ENCODE assay signal across 17 cellular contexts in genomic region chr1:93123141-93123783, GRCh38. TPM values are rescaled to one million over a fixed set of nuclear protein-coding genes. Genes with fewer than 3 reads are reported as not detected.
DNase-seq lines count a peak whose midpoint lies in the region; ATAC-seq and TF ChIP-seq lines count a peak whose summit lies in the region.
"Had no signal": no experiment of that assay in that cellular context is flagged by ENCODE, and none has a peak within 500 bp of the region (broad histone marks: within the 10 kb centered on the region; RNA-seq: fewer than 3 reads in every experiment).

No MANE protein-coding gene starts in this region.

- no TSS peak for BruUV-seq in MCF 10A (replicated peaks; lab: Mats Ljungman, UMichigan)

- peak; percentile 47 for ATAC-seq in activated T-helper 17 cell treated with anti-CD3 and anti-CD28 coated beads, Interleukin-2, amount 50 U/mL, for 72 hours (replicated peaks)
- ATAC-seq in stimulated activated effector memory CD8-positive, alpha-beta T cell treated with anti-CD3 and anti-CD28 coated beads, Interleukin-12 subunit alpha, Interleukin-12 subunit beta, amount 100 ng/mL, for 72 hours, result peak; percentile 47

- H3K4me3 ChIP-seq in fibroblast of pulmonary artery (replicated peaks; ENCODE audit: low read depth, low read length), result no peak overlapping the region

- CTCF ChIA-PET in MCF 10A (lab: Yijun Ruan, JAX), result no interaction called here

- H3K4me3 Mint-ChIP-seq in activated T-helper 17 cell treated with anti-CD3 and anti-CD28 coated beads, Interleukin-2, amount 50 U/mL, for 72 hours, result no peak overlapping the region
- H3K4me3 Mint-ChIP-seq in stimulated activated effector memory CD8-positive, alpha-beta T cell treated with anti-CD3 and anti-CD28 coated beads, Interleukin-12 subunit alpha, Interleukin-12 subunit beta, amount 100 ng/mL, for 72 hours, result no peak overlapping the region
- H3K4me3 Mint-ChIP-seq in MCF 10A (ENCODE audit: unreplicated experiment), result no peak overlapping the region
- H3K4me3 Mint-ChIP-seq: CD8-positive, alpha-beta memory T cell had no signal

- no peak overlapping the region for H3K27ac Mint-ChIP-seq in activated T-helper 17 cell treated with anti-CD3 and anti-CD28 coated beads, Interleukin-2, amount 50 U/mL, for 72 hours
- no peak overlapping the region for H3K27ac Mint-ChIP-seq in stimulated activated effector memory CD8-positive, alpha-beta T cell treated with anti-CD3 and anti-CD28 coated beads, Interleukin-12 subunit alpha, Interleukin-12 subunit beta, amount 100 ng/mL, for 72 hours
- no peak overlapping the region for H3K27ac Mint-ChIP-seq in MCF 10A (ENCODE audit: low read depth, unreplicated experiment)

- intact Hi-C loops in MCF 10A (cut with micrococcal nuclease), result no loop called here

- H3K27me3 Mint-ChIP-seq in activated T-helper 17 cell treated with anti-CD3 and anti-CD28 coated beads, Interleukin-2, amount 50 U/mL, for 72 hours, result no peaks in the 10 kb centered on the region
- H3K27me3 Mint-ChIP-seq in MCF 10A (ENCODE audit: insufficient read depth, unreplicated experiment), result no peaks in the 10 kb centered on the region
- H3K27me3 Mint-ChIP-seq: CD8-positive, alpha-beta memory T cell had no signal

- TF ChIP-seq CTCF in fibroblast of pulmonary artery (IDR thresholded peaks at IDR 0.05; ENCODE audit: low read length, missing control alignments), result no peak
- no peak for TF ChIP-seq CTCF in GM13977 (IDR thresholded peaks at IDR 0.05; ENCODE audit: extremely low read depth, insufficient read depth, missing control alignments)
- TF ChIP-seq CTCF in MCF 10A (IDR thresholded peaks at IDR 0.05; ENCODE audit: unreplicated experiment), result no peak

- POLR2A ChIA-PET in MCF 10A (lab: Yijun Ruan, JAX), result interaction anchor here (1.8 kb wide), 1 partner anchor 45 kb away, joined by 8 read pairs; the partner anchor contains the start of gene MTF2

- H3K9me3 Mint-ChIP-seq in activated T-helper 17 cell treated with anti-CD3 and anti-CD28 coated beads, Interleukin-2, amount 50 U/mL, for 72 hours, result no peaks in the 10 kb centered on the region
- H3K9me3 Mint-ChIP-seq in stimulated activated effector memory CD8-positive, alpha-beta T cell treated with anti-CD3 and anti-CD28 coated beads, Interleukin-12 subunit alpha, Interleukin-12 subunit beta, amount 100 ng/mL, for 72 hours, result no peaks in the 10 kb centered on the region
- no peaks in the 10 kb centered on the region for H3K9me3 Mint-ChIP-seq in MCF 10A (ENCODE audit: unreplicated experiment)
- H3K9me3 Mint-ChIP-seq: CD8-positive, alpha-beta memory T cell; H9 had no signal

- H3K4me1 Mint-ChIP-seq in activated T-helper 17 cell treated with anti-CD3 and anti-CD28 coated beads, Interleukin-2, amount 50 U/mL, for 72 hours, result no peaks in the 10 kb centered on the region
- no peaks in the 10 kb centered on the region for H3K4me1 Mint-ChIP-seq in stimulated activated effector memory CD8-positive, alpha-beta T cell treated with anti-CD3 and anti-CD28 coated beads, Interleukin-12 subunit alpha, Interleukin-12 subunit beta, amount 100 ng/mL, for 72 hours
- no peaks in the 10 kb centered on the region for H3K4me1 Mint-ChIP-seq in MCF 10A (ENCODE audit: insufficient read depth, unreplicated experiment)

- in situ Hi-C loops in GM13977 (cut with MboI; ENCODE audit: low pct_unique_long_range_greater_than_20kb, low sequenced_read_pairs, unreplicated experiment), result no loop called here

- H3K36me3 Mint-ChIP-seq in activated T-helper 17 cell treated with anti-CD3 and anti-CD28 coated beads, Interleukin-2, amount 50 U/mL, for 72 hours (ENCODE audit: low read depth), result peaks cover 83% of the 10 kb centered on the region
- H3K36me3 Mint-ChIP-seq in stimulated activated effector memory CD8-positive, alpha-beta T cell treated with anti-CD3 and anti-CD28 coated beads, Interleukin-12 subunit alpha, Interleukin-12 subunit beta, amount 100 ng/mL, for 72 hours, result peaks cover 86% of the 10 kb centered on the region
- H3K36me3 Mint-ChIP-seq in MCF 10A (ENCODE audit: insufficient read depth, unreplicated experiment), result peaks cover 26% of the 10 kb centered on the region

- DNase-seq in OCI-M1 (lab: John Stamatoyannopoulos, UW), result peak; percentile 20
- DNase-seq in fibroblast of pulmonary artery (ENCODE audit: low read depth), result peak; percentile 33
- no peak for DNase-seq in stimulated activated effector memory CD8-positive, alpha-beta T cell treated with anti-CD3 and anti-CD28 coated beads, Interleukin-12 subunit alpha, Interleukin-12 subunit beta, amount 100 ng/mL, for 72 hours (ENCODE audit: low spot score in 2 of 2)
- DNase-seq in activated CD4-positive, alpha-beta T cell treated with anti-CD3 and anti-CD28 coated beads, Interleukin-2, amount 50 U/mL, for 4 hours, result no peak
- no peak for DNase-seq in GM13977 (ENCODE audit: low spot score)
- DNase-seq in MCF 10A (ENCODE audit: unreplicated experiment), result no peak
- DNase-seq: ACHN; C1 segment of cervical spinal cord; CD8-positive, alpha-beta memory T cell; H9; NCI-H1105 treated with DMSO at 0.1 percent for 48 hours; NCI-H1694 treated with DMSO at 0.1 percent for 48 hours; NCI-H510A; NCI-H748 treated with DMSO at 0.1 percent for 48 hours; SHP77; SK-N-SH had no signal

RNA-seq across cellular contexts. Expression of gene MTF2, which starts 44.2 kb away (rescaled TPM):
- 10 to 100 TPM; 50.0 to 58.5 TPM for total RNA-seq in activated T-helper 17 cell treated with anti-CD3 and anti-CD28 coated beads, Interleukin-2, amount 50 U/mL, for 72 hours
- total RNA-seq in MCF 10A (2022), result 17.0 and 20.0 TPM in 2 replicates

RNA-seq across cellular contexts. Expression of gene TMED5, which starts 57.0 kb away (rescaled TPM):
- 10 to 100 TPM; 37.6 to 43.1 TPM for total RNA-seq in activated T-helper 17 cell treated with anti-CD3 and anti-CD28 coated beads, Interleukin-2, amount 50 U/mL, for 72 hours
- total RNA-seq in MCF 10A (2022), result 80.5 and 86.2 TPM in 2 replicates

RNA-seq across cellular contexts. Expression of gene CCDC18, which starts 57.3 kb away (rescaled TPM):
- 10 to 100 TPM; 12.7 to 15.2 TPM for total RNA-seq in activated T-helper 17 cell treated with anti-CD3 and anti-CD28 coated beads, Interleukin-2, amount 50 U/mL, for 72 hours
- 14.6 and 22.2 TPM in 2 replicates for total RNA-seq in MCF 10A (2022)

Comparison
In these comparisons a context has a peak if more than half of its experiments do, and no peak if none do; other contexts are left out.
1. DNase-seq: peak in OCI-M1 (single experiment) and fibroblast of pulmonary artery (single experiment); none in stimulated activated effector memory CD8-positive, alpha-beta T cell treated with anti-CD3 and anti-CD28 coated beads, Interleukin-12 subunit alpha, Interleukin-12 subunit beta, amount 100 ng/mL, for 72 hours (0 of 2), activated CD4-positive, alpha-beta T cell treated with anti-CD3 and anti-CD28 coated beads, Interleukin-2, amount 50 U/mL, for 4 hours (0 of 2), GM13977 (single experiment) and MCF 10A (single experiment).